In the genomic region with DNA sequence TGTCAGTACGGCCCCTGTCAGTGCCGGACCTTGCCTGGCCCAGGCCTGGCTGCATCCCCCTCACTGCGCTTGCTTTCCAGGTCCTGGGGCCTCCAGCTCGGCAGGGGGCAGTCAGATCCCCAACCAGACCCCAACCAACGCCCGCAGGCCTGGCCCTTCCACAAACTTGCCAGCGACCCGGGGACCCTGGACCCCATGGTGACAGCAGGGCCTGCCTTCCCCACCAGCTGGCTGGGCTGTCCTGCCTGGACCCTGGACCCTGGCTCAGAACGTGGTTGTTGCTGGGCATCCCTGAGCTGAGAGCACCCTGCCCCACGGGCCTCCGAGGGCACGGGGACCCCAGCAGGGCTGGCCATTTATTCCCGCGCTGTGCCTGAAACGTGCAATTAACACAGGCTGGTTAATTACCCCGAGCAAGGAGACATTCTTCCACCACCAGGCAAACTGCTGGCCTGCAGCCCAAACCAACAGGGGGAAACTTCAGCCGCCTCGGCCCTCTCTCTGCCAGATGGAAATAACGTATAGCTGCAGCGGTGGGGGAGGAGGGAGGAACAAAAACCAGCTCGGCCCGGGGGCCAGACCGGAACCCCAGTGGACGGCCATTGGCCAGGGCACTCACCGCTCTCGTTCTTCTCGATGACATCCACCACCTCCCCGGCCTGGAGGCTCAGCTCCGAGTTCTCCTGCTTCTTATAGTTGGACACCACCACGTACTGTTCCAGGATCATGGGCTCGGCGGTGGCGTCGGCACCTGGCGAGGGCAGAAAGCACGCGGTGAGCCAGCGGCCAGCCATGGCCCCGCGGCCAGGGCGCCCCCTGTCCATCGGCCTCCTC, we compare ENCODE assay signal across 8 cellular contexts.
A peak's percentile ranks its signal among the peaks of the same experiment; 100 is the strongest.
DNase-seq lines count a peak whose midpoint lies in the region; ATAC-seq and TF ChIP-seq lines count a peak whose summit lies in the region.

No MANE protein-coding gene starts in this region.

- peak overlapping the region; percentile 74 for H3K9ac ChIP-seq in muscle layer of colon (ENCODE audit: low read length)

- TF ChIP-seq CTCF in PC-9 (conservative IDR thresholded peaks at IDR 0.05) = no peak

- H3K9me2 ChIP-seq in PC-9 (ENCODE audit: insufficient read depth) = no peaks in the 10 kb centered on the region

- H3K9me3 ChIP-seq in PC-9 (ENCODE audit: insufficient read depth, low read depth) (no peaks in the 10 kb centered on the region), muscle layer of colon (ENCODE audit: low read length) (no peaks in the 10 kb centered on the region)

- no peak overlapping the region for H2AFZ ChIP-seq in PC-9

- peak overlapping the region; percentile 51; the same call in 1 of the 2 replicates for H3K4me3 ChIP-seq in PC-9
- peak overlapping the region; percentile 62 to 91 for H3K4me3 ChIP-seq in muscle layer of colon (ENCODE audit: low read depth in 1 of 2, low read length in 2 of 2)

- intact Hi-C loops in PC-9 (cut with micrococcal nuclease; ENCODE audit: unreplicated experiment) = no loop called here

- no peaks in the 10 kb centered on the region for H4K20me1 ChIP-seq in PC-9 (ENCODE audit: insufficient read depth)

- CTCF ChIA-PET in PC-9 (lab: Charles Lee) = no interaction called here

- no TSS peak for BruUV-seq in PC-9 (replicated peaks; lab: Mats Ljungman, UMichigan)

- no peaks in the 10 kb centered on the region for H3K79me2 ChIP-seq in PC-9 (ENCODE audit: low read depth)

- H3K36me3 ChIP-seq in PC-9 (ENCODE audit: low read depth) (no peaks in the 10 kb centered on the region), muscle layer of colon (ENCODE audit: insufficient read depth, low read length) (peaks cover 38% of the 10 kb centered on the region)

- peak; percentile 8 for DNase-seq in NCI-H2171 treated with DMSO at 0.1 percent for 48 hours (lab: John Stamatoyannopoulos, UW)
- DNase-seq in NCI-H2171 (lab: John Stamatoyannopoulos, UW) = no peak
- peak in 1 of 2 experiments; percentile 6 for DNase-seq in PC-9
- DNase-seq in dedifferentiated amniotic fluid mesenchymal stem cell (ENCODE audit: extremely low spot score) = peak; percentile 45
- no peak for DNase-seq in ureter (ENCODE audit: low spot score)

- peak overlapping the region; percentile 72 for H3K4me2 ChIP-seq in PC-9

- H3K27ac ChIP-seq in PC-9 (no peak overlapping the region), muscle layer of colon (ENCODE audit: low read depth, low read length) (peak overlapping the region; percentile 93)

- POLR2A ChIA-PET in PC-9 (lab: Charles Lee; ENCODE audit: unreplicated experiment) = no interaction called here

- ATAC-seq in HG02623 (IDR thresholded peaks at IDR 0.05; ENCODE audit: unreplicated experiment) (peak; percentile 10), HG03439 (IDR thresholded peaks at IDR 0.05; ENCODE audit: unreplicated experiment) (no peak)

- H3K4me1 ChIP-seq in PC-9 (replicated peaks; ENCODE audit: insufficient read depth) = no peaks in the 10 kb centered on the region
- peaks cover 40% of the 10 kb centered on the region for H3K4me1 ChIP-seq in muscle layer of colon (ENCODE audit: insufficient read depth, low read length)

- no peaks in the 10 kb centered on the region for H3F3A ChIP-seq in PC-9 (ENCODE audit: insufficient read depth, low read depth)

- H3K27me3 ChIP-seq in PC-9 (ENCODE audit: insufficient read depth, low read depth) (no peaks in the 10 kb centered on the region), muscle layer of colon (ENCODE audit: control insufficient read depth in 1 of 2, insufficient read depth in 2 of 2, low read length in 2 of 2) (no peaks in the 10 kb centered on the region)

Comparison
In these comparisons a context has a peak if more than half of its experiments do, and no peak if none do; other contexts are left out.
1. DNase-seq: peak in NCI-H2171 treated with DMSO at 0.1 percent for 48 hours (single experiment) and dedifferentiated amniotic fluid mesenchymal stem cell (single experiment); none in NCI-H2171 (single experiment) and ureter (single experiment).